Comparison of ENCODE assay signal across 27 cellular contexts in the genomic region with DNA sequence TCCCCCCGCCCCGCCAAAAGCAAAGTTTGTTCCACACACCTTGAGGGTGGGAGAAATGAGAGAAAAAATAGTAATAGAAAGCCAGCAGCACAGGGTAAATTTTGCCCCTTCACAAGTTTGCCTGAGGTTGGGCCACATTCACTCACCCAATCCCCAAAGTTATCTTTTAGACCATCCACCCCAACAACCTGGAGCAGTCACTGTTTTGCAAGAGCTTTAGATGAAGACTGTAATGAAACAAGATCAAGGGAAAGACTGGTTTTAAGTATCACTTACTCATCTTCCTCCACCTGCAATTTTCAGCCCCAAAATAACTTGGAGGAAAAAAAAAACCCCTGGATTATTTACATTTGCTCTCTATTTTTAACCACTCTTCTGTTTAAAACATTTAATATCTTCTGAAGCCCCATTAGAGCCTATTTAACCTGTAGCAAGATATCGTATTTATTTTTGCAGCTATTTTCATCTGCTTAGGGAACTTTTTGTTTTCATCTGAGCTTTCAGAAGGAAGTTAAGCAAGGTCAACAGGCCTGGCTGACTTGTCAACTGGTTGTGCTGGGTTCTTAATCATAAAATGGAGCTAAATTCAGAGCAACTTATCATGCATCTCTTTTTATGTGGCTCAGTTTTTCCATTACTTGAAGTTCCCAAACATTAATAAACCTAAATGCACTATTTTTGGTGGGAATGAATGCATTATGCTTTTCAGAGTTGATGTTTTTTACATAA. TPM values are rescaled to one million over a fixed set of nuclear protein-coding genes. Genes with fewer than 3 reads are reported as not detected.
DNase-seq lines count a peak whose midpoint lies in the region; ATAC-seq and TF ChIP-seq lines count a peak whose summit lies in the region.
"Had no signal": no experiment of that assay in that cellular context is flagged by ENCODE, and none has a peak within 500 bp of the region (broad histone marks: within the 10 kb centered on the region; RNA-seq: fewer than 3 reads in every experiment).

No MANE protein-coding gene starts in this region.

- H3K4me1 ChIP-seq in OCI-LY7 (ENCODE audit: insufficient read depth, low read length, poor library complexity, severe bottlenecking) (peaks cover 7% of the 10 kb centered on the region), vagina (peaks cover 8% of the 10 kb centered on the region)
- H3K4me1 ChIP-seq: breast epithelium, transverse colon had no signal

- BruUV-seq in OCI-LY7 (replicated peaks; lab: Mats Ljungman, UMichigan), result no TSS peak

- H3K27ac Mint-ChIP-seq in activated naive CD4-positive, alpha-beta T cell treated with anti-CD3 and anti-CD28 coated beads, Interleukin-2, amount 50 U/mL, for 24 hours, result peak overlapping the region; percentile 68
- no peak overlapping the region for H3K27ac Mint-ChIP-seq in activated CD8-positive, alpha-beta memory T cell treated with anti-CD3 and anti-CD28 coated beads, Interleukin-2, amount 10 ng/mL, durations not matched to agents 7 days and 5 days
- H3K27ac Mint-ChIP-seq: memory B cell had no signal

- POLR2A ChIA-PET in OCI-LY7 (lab: Charles Lee), result interaction anchor here (0.5 to 0.6 kb wide), 2 partner anchors 24 to 315 kb away, joined by 3 to 4 read pairs; no protein-coding TSS in a partner anchor

- H3K9me3 ChIP-seq in OCI-LY7 (ENCODE audit: low read length), result no peaks in the 10 kb centered on the region
- no peaks in the 10 kb centered on the region for H3K9me3 ChIP-seq in vagina
- H3K9me3 ChIP-seq: breast epithelium, spleen, transverse colon had no signal

- no peaks in the 10 kb centered on the region for H4K20me1 ChIP-seq in OCI-LY7 (ENCODE audit: insufficient read depth, low read length)
- H4K20me1 ChIP-seq: BLaER1 had no signal

- H3K36me3 ChIP-seq in OCI-LY7 (ENCODE audit: insufficient read depth, low read length), result no peaks in the 10 kb centered on the region
- no peaks in the 10 kb centered on the region for H3K36me3 ChIP-seq in vagina
- H3K36me3 ChIP-seq: BLaER1, breast epithelium, spleen, transverse colon had no signal

- H3K4me2 ChIP-seq in OCI-LY7 (ENCODE audit: low read length), result 0 out of 2 replicates have a peak overlapping the region, but pooled peaks have one; percentile 12
- H3K4me2 ChIP-seq: BLaER1 had no signal

- DNase-seq in activated naive CD4-positive, alpha-beta T cell treated with Interleukin-2 at 50 U/mL for 16 hours, result no peak
- no peak for DNase-seq in OCI-LY7 (ENCODE audit: low spot score)
- peak; percentile 7 for DNase-seq in iris pigment epithelial cell (ENCODE audit: low read depth)
- DNase-seq in vagina (ENCODE audit: extremely low spot score in 2 of 2), result no peak
- DNase-seq in T1000 (lab: John Stamatoyannopoulos, UW), result no peak
- DNase-seq in activated CD8-positive, alpha-beta memory T cell treated with anti-CD3 and anti-CD28 coated beads, Interleukin-2, amount 10 ng/mL, durations not matched to agents 7 days and 5 days, result no peak
- DNase-seq in SW 1271 (lab: John Stamatoyannopoulos, UW), result no peak
- DNase-seq: activated CD4-positive, CD25-positive, alpha-beta regulatory T cell treated with anti-CD3 and anti-CD28 coated beads, Interleukin-2, amount 50 U/mL, for 72 hours; activated CD8-positive, alpha-beta memory T cell treated with anti-CD3 and anti-CD28 coated beads for 24 hours; activated T-cell treated with anti-CD3 and anti-CD28 coated beads, Interleukin-2, amount 50 U/mL, for 48 hours; GM23248; NCI-H1417 treated with DMSO at 0.1 percent for 48 hours; NCI-H2171; NCI-H524 treated with DMSO at 0.1 percent for 48 hours; occipital lobe; retina; SHP77; spleen; stimulated activated CD4-positive, alpha-beta T cell treated with anti-CD3 and anti-CD28 coated beads, Interleukin-4, amount 100 ng/mL, for 24 hours; stimulated activated naive CD4-positive, alpha-beta T cell treated with Interleukin-2 at 50 U/mL for 16 hours; transverse colon had no signal

- intact Hi-C loops in OCI-LY7 (cut with micrococcal nuclease; ENCODE audit: unreplicated experiment), result no loop called here
- intact Hi-C loops in vagina (cut with DNase I), result no loop called here

- ATAC-seq in activated CD8-positive, alpha-beta memory T cell treated with anti-CD3 and anti-CD28 coated beads, Interleukin-2, amount 10 ng/mL, durations not matched to agents 7 days and 5 days, result no peak

- TF ChIP-seq CTCF in OCI-LY7 (conservative IDR thresholded peaks at IDR 0.05; ENCODE audit: low read length), result no peak
- TF ChIP-seq CTCF in vagina (IDR thresholded peaks at IDR 0.05), result no peak

- H3K9me2 ChIP-seq in OCI-LY7 (ENCODE audit: insufficient read depth, low read length), result no peaks in the 10 kb centered on the region

- H3K79me2 ChIP-seq in OCI-LY7 (ENCODE audit: insufficient read depth, low read depth, low read length), result no peaks in the 10 kb centered on the region

- CTCF ChIA-PET in OCI-LY7 (lab: Charles Lee; ENCODE audit: unreplicated experiment), result no interaction called here
- CTCF ChIA-PET in activated CD8-positive, alpha-beta memory T cell treated with anti-CD3 and anti-CD28 coated beads, Interleukin-2, amount 10 ng/mL, durations not matched to agents 7 days and 5 days (lab: Charles Lee), result no interaction called here

- H3K27me3 ChIP-seq in vagina, result no peaks in the 10 kb centered on the region
- H3K27me3 ChIP-seq: BLaER1, breast epithelium, spleen, transverse colon had no signal

- 0 out of 2 replicates have a peak overlapping the region, but pooled peaks have one; percentile 25 for H2AFZ ChIP-seq in OCI-LY7 (ENCODE audit: low read length)
- H2AFZ ChIP-seq: GM23248 had no signal

- TF ChIP-seq POLR2A in vagina (IDR thresholded peaks at IDR 0.05), result no peak

- no peaks in the 10 kb centered on the region for H3K27me3 Mint-ChIP-seq in activated naive CD4-positive, alpha-beta T cell treated with anti-CD3 and anti-CD28 coated beads, Interleukin-2, amount 50 U/mL, for 24 hours
- H3K27me3 Mint-ChIP-seq in activated CD8-positive, alpha-beta memory T cell treated with anti-CD3 and anti-CD28 coated beads, Interleukin-2, amount 10 ng/mL, durations not matched to agents 7 days and 5 days, result no peaks in the 10 kb centered on the region

- no peak overlapping the region for H3K4me3 ChIP-seq in OCI-LY7 (ENCODE audit: low read depth, low read length, poor library complexity, severe bottlenecking)
- no peak overlapping the region for H3K4me3 ChIP-seq in vagina
- H3K4me3 ChIP-seq: BLaER1, breast epithelium, coronary artery, GM23248, spleen, transverse colon had no signal

- no peaks in the 10 kb centered on the region for H3K36me3 Mint-ChIP-seq in activated naive CD4-positive, alpha-beta T cell treated with anti-CD3 and anti-CD28 coated beads, Interleukin-2, amount 50 U/mL, for 24 hours
- no peaks in the 10 kb centered on the region for H3K36me3 Mint-ChIP-seq in activated CD8-positive, alpha-beta memory T cell treated with anti-CD3 and anti-CD28 coated beads, Interleukin-2, amount 10 ng/mL, durations not matched to agents 7 days and 5 days
- H3K36me3 Mint-ChIP-seq: memory B cell had no signal

- no peaks in the 10 kb centered on the region for H3K9me3 Mint-ChIP-seq in activated naive CD4-positive, alpha-beta T cell treated with anti-CD3 and anti-CD28 coated beads, Interleukin-2, amount 50 U/mL, for 24 hours
- H3K9me3 Mint-ChIP-seq in activated CD8-positive, alpha-beta memory T cell treated with anti-CD3 and anti-CD28 coated beads, Interleukin-2, amount 10 ng/mL, durations not matched to agents 7 days and 5 days (ENCODE audit: low read depth), result no peaks in the 10 kb centered on the region
- H3K9me3 Mint-ChIP-seq: memory B cell had no signal

- peaks cover 11% of the 10 kb centered on the region for H3K4me1 Mint-ChIP-seq in activated naive CD4-positive, alpha-beta T cell treated with anti-CD3 and anti-CD28 coated beads, Interleukin-2, amount 50 U/mL, for 24 hours
- peaks cover 1% of the 10 kb centered on the region for H3K4me1 Mint-ChIP-seq in activated CD8-positive, alpha-beta memory T cell treated with anti-CD3 and anti-CD28 coated beads, Interleukin-2, amount 10 ng/mL, durations not matched to agents 7 days and 5 days

- H3K27ac ChIP-seq in OCI-LY7 (ENCODE audit: low read depth, low read length, poor library complexity, severe bottlenecking) (no peak overlapping the region), vagina (peak overlapping the region; percentile 17)
- H3K27ac ChIP-seq: BLaER1, breast epithelium, GM23248, HL-60, transverse colon had no signal

- H3K4me3 Mint-ChIP-seq in activated naive CD4-positive, alpha-beta T cell treated with anti-CD3 and anti-CD28 coated beads, Interleukin-2, amount 50 U/mL, for 24 hours, result peak overlapping the region; percentile 44
- no peak overlapping the region for H3K4me3 Mint-ChIP-seq in activated CD8-positive, alpha-beta memory T cell treated with anti-CD3 and anti-CD28 coated beads, Interleukin-2, amount 10 ng/mL, durations not matched to agents 7 days and 5 days
- H3K4me3 Mint-ChIP-seq: memory B cell had no signal

RNA-seq across cellular contexts. Expression of a gene that starts 24.6 kb away (rescaled TPM):
- 10.6 and 16.1 TPM in 2 replicates for total RNA-seq in OCI-LY7 (2014; rRNA removed; shearing (Covaris generic))
- total RNA-seq in OCI-LY7 (2022) (29.3 and 35.7 TPM in 2 replicates), vagina (41.3 TPM)
- total RNA-seq in activated CD8-positive, alpha-beta memory T cell treated with anti-CD3 and anti-CD28 coated beads, Interleukin-2, amount 10 ng/mL, durations not matched to agents 7 days and 5 days, result 10 to 100 TPM; 33.2 to 35.5 TPM
